In the genomic region with DNA sequence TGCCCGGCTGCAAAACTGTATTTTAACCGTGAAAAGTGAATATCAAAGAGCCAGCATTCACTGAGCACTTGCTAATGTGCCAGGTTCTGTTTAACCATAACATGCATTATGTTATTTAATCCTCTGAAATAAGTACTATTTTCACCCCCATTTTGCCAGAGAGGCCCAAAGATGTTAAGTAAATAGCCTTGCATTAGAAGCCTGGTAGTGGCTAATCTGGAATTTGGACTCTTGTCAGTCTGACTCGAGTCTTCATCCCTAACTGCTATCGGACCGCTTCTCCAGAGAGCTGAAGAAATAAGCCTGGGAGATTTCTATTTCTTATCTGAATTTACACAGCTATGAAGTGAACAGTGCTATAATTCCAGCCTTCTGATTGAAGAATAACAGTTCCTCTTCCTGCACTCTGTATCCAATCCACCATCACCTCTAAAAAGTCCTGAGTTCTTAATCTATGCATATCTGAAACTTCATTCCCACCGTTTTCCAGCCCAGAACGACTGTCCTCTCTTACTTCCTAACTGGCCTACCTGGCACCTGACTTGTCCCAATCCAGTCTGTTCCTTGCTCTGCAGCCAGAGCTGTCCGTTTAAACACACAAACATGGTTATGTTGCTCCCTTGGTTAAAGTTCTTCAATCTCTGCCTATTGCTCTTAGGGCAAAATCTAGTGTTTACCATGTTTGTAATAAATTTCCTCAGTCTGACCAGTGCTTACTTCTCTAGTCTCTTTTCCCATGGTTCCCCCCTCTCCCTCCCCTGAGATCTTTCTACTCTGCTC, we compare ENCODE assay signal across 1 cellular context.
TF ChIP-seq lines count a peak whose summit lies in the region.

No MANE protein-coding gene starts in this region.

TF ChIP-seq in HepG2, 621 proteins besides CTCF, POLR2A, EP300 and RAD21:
- TF ChIP-seq, protein P1, sequence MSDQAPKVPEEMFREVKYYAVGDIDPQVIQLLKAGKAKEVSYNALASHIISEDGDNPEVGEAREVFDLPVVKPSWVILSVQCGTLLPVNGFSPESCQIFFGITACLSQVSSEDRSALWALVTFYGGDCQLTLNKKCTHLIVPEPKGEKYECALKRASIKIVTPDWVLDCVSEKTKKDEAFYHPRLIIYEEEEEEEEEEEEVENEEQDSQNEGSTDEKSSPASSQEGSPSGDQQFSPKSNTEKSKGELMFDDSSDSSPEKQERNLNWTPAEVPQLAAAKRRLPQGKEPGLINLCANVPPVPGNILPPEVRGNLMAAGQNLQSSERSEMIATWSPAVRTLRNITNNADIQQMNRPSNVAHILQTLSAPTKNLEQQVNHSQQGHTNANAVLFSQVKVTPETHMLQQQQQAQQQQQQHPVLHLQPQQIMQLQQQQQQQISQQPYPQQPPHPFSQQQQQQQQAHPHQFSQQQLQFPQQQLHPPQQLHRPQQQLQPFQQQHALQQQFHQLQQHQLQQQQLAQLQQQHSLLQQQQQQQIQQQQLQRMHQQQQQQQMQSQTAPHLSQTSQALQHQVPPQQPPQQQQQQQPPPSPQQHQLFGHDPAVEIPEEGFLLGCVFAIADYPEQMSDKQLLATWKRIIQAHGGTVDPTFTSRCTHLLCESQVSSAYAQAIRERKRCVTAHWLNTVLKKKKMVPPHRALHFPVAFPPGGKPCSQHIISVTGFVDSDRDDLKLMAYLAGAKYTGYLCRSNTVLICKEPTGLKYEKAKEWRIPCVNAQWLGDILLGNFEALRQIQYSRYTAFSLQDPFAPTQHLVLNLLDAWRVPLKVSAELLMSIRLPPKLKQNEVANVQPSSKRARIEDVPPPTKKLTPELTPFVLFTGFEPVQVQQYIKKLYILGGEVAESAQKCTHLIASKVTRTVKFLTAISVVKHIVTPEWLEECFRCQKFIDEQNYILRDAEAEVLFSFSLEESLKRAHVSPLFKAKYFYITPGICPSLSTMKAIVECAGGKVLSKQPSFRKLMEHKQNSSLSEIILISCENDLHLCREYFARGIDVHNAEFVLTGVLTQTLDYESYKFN (CRISPR knock-in tag; conservative IDR thresholded peaks at IDR 0.05) = peak; percentile 44
- TF ChIP-seq RFXAP (CRISPR knock-in tag; IDR thresholded peaks at IDR 0.05; ENCODE audit: borderline replicate concordance) = no peak
- TF ChIP-seq GATAD1 (CRISPR knock-in tag; IDR thresholded peaks at IDR 0.05) = no peak
- peak; percentile 74 for TF ChIP-seq FOXA3 (CRISPR knock-in tag; IDR thresholded peaks at IDR 0.05)
- no peak for TF ChIP-seq ZNF781 (CRISPR knock-in tag; IDR thresholded peaks at IDR 0.05; ENCODE audit: borderline replicate concordance, not compliant biosample characterization)
- 0 out of 2 replicates have a peak, but pooled peaks have one; percentile 11 for TF ChIP-seq GATAD2A (CRISPR knock-in tag; IDR thresholded peaks at IDR 0.05)
- no peak for TF ChIP-seq SPEN (CRISPR knock-in tag; IDR thresholded peaks at IDR 0.05; ENCODE audit: low read depth)
- no peak for TF ChIP-seq EZH2 (conservative IDR thresholded peaks at IDR 0.05; ENCODE audit: low read depth, low read length)
- TF ChIP-seq, protein P2, sequence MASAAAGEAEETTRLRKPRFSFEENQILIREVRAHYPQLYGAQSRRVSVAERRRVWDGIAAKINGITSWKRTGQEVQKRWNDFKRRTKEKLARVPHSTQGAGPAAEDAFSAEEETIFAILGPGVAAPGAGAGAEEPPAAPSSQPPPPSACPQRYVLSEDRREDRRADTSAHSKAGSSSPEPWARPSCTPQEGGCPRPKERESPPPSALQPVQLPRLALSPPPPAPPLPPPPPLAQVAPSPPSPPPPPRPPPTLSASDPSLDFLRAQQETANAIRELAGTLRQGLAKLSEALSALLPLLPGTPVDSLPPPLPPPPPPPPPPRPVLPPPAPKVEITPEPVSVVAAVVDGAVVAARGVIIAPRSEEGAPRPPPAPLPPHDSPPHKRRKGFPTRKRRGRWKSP (CRISPR knock-in tag; IDR thresholded peaks at IDR 0.05) = peak; percentile 37; the same call in 1 of the 2 replicates
- TF ChIP-seq XBP1 (CRISPR knock-in tag; IDR thresholded peaks at IDR 0.05) = no peak
- TF ChIP-seq, protein P3, sequence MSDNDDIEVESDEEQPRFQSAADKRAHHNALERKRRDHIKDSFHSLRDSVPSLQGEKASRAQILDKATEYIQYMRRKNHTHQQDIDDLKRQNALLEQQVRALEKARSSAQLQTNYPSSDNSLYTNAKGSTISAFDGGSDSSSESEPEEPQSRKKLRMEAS (IDR thresholded peaks at IDR 0.05) = no peak
- TF ChIP-seq HNF4A (CRISPR knock-in tag; IDR thresholded peaks at IDR 0.05) = peak; percentile 57
- TF ChIP-seq RBFOX2 (IDR thresholded peaks at IDR 0.05; ENCODE audit: low read depth, low read length) = 0 out of 2 replicates have a peak, but pooled peaks have one; percentile 28
- TF ChIP-seq ZNF891 (CRISPR knock-in tag; IDR thresholded peaks at IDR 0.05) = no peak
- TF ChIP-seq SSRP1 (CRISPR knock-in tag; IDR thresholded peaks at IDR 0.05) = 0 out of 2 replicates have a peak, but pooled peaks have one; percentile 6
- TF ChIP-seq FOXA1 (IDR thresholded peaks at IDR 0.05) = no peak
- TF ChIP-seq FOXA1 (CRISPR knock-in tag; IDR thresholded peaks at IDR 0.05) = peak; percentile 35; the same call in 1 of the 2 replicates
TF ChIP-seq in HepG2: peak in this region for 8.
